Comparison of ENCODE assay signal across 8 cellular contexts in the genomic region with DNA sequence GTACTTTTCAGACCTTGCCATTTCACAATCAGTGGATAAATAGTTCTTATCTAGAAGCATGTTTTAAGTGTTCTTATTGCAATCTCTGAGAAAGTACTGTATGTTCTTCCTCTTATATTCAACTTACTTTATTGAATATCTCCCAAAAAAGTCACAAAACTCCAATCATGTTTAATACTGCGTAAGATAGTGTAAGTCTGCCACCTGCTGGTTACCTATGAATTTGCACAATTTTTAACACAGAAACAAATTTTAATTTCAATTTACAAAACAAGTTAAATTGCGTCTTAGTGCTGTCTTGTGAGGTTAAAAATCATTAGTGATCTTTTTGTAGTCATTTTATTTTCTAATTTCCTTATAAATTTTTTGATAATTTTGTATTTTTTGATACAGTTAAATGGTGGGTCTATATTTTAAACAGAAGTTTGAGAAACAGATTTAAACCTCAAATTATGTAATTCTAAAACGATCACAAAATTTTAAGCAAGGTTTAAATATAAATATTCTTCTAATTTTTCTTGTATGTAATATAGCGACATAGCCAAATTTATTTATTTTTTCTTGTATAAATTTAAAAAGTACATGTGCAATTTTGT.
DNase-seq lines count a peak whose midpoint lies in the region; ATAC-seq and TF ChIP-seq lines count a peak whose summit lies in the region.

No MANE protein-coding gene starts in this region.

- H3K27me3 Mint-ChIP-seq in effector memory CD8-positive, alpha-beta T cell = no peaks in the 10 kb centered on the region

- H3K27ac ChIP-seq in SK-N-SH (ENCODE audit: low read depth in 2 of 2, low read length in 1 of 2) (no peak overlapping the region), ovary (no peak overlapping the region)

- no peak for TF ChIP-seq EP300 in SK-N-SH (IDR thresholded peaks at IDR 0.05; ENCODE audit: borderline replicate concordance in 1 of 2, low read depth in 1 of 2, low read length in 1 of 2)
- no peak for TF ChIP-seq EP300 in ovary (IDR thresholded peaks at IDR 0.05)

- no peak overlapping the region for H2AFZ ChIP-seq in SK-N-SH (ENCODE audit: low read depth)

- no peaks in the 10 kb centered on the region for H3K9me3 ChIP-seq in SK-N-SH
- peaks cover 0 to 4% of the 10 kb centered on the region in 2 donors for H3K9me3 ChIP-seq in ovary

- H3K36me3 ChIP-seq in SK-N-SH (replicated peaks in 1 of 2; ENCODE audit: control insufficient read depth in 1 of 2, insufficient read depth in 2 of 2, low read length in 1 of 2) (no peaks in the 10 kb centered on the region), ovary (no peaks in the 10 kb centered on the region)

- no peak overlapping the region for H3K27ac Mint-ChIP-seq in effector memory CD8-positive, alpha-beta T cell

- no peak overlapping the region for H3K4me3 Mint-ChIP-seq in effector memory CD8-positive, alpha-beta T cell

- H3K9me3 Mint-ChIP-seq in effector memory CD8-positive, alpha-beta T cell = no peaks in the 10 kb centered on the region

- no peak overlapping the region for H3K4me2 ChIP-seq in SK-N-SH

- intact Hi-C loops in ovary (cut with DNase I) = no loop called here

- CTCF ChIA-PET in SK-N-SH (lab: Yijun Ruan, JAX) = interaction anchor here (0.9 to 1.5 kb wide), 2 partner anchors 18 to 22 kb away, joined by 3 to 4 read pairs; no protein-coding TSS in a partner anchor

- no peaks in the 10 kb centered on the region for H3F3A ChIP-seq in SK-N-SH (replicated peaks; ENCODE audit: insufficient read depth)

- ATAC-seq in SK-N-SH treated with all-trans-retinoic acid at 6 μM for 48 hours (no peak), omental fat pad (ENCODE audit: low FRiP score) (peak; percentile 64), GM21423 (IDR thresholded peaks at IDR 0.05; ENCODE audit: unreplicated experiment) (no peak)
- ATAC-seq in effector memory CD8-positive, alpha-beta T cell (replicated peaks) = no peak
- no peak for ATAC-seq in activated CD4-positive, CD25-positive, alpha-beta regulatory T cell treated with anti-CD3 and anti-CD28 coated beads, Interleukin-2, amount 50 U/mL, for 24 hours

- H3K9me2 ChIP-seq in SK-N-SH = no peaks in the 10 kb centered on the region

- TF ChIP-seq POLR2A in ovary (IDR thresholded peaks at IDR 0.05) = no peak

- POLR2A ChIA-PET in SK-N-SH (lab: Yijun Ruan, JAX) = no interaction called here

- TF ChIP-seq CTCF in SK-N-SH (IDR thresholded peaks at IDR 0.05) (peak; percentile 94), omental fat pad (IDR thresholded peaks at IDR 0.05) (no peak), ovary (IDR thresholded peaks at IDR 0.05) (no peak)

- no peaks in the 10 kb centered on the region for H3K27me3 ChIP-seq in SK-N-SH (ENCODE audit: insufficient read depth)
- no peaks in the 10 kb centered on the region for H3K27me3 ChIP-seq in ovary

- peaks cover 15 to 17% of the 10 kb centered on the region in 2 donors for H3K4me1 Mint-ChIP-seq in effector memory CD8-positive, alpha-beta T cell (ENCODE audit: low read depth in 2 of 2)

- H4K20me1 ChIP-seq in SK-N-SH (ENCODE audit: insufficient read depth) = no peaks in the 10 kb centered on the region

- H3K36me3 Mint-ChIP-seq in effector memory CD8-positive, alpha-beta T cell (ENCODE audit: insufficient read depth) = no peaks in the 10 kb centered on the region

- H3K4me3 ChIP-seq in SK-N-SH (ENCODE audit: low read depth in 2 of 2, low read length in 1 of 2) = no peak overlapping the region
- H3K4me3 ChIP-seq in ovary = no peak overlapping the region

- peak; percentile 78 for TF ChIP-seq RAD21 in SK-N-SH (IDR thresholded peaks at IDR 0.05; ENCODE audit: low read length)

- peak; percentile 2 for DNase-seq in SK-N-SH
- DNase-seq in NCI-H460 (ENCODE audit: extremely low read depth, low read depth) = peak; percentile 28
- DNase-seq in effector memory CD8-positive, alpha-beta T cell = peak in 2 of 3 experiments; percentile 1 to 11
- DNase-seq in omental fat pad (ENCODE audit: low spot score) = no peak
- no peak for DNase-seq in ovary

- no peaks in the 10 kb centered on the region for H3K4me1 ChIP-seq in SK-N-SH (ENCODE audit: control insufficient read depth in 1 of 2, insufficient read depth in 2 of 2, low read depth in 1 of 2, low read length in 1 of 2)
- H3K4me1 ChIP-seq in ovary (ENCODE audit: insufficient read depth) = no peaks in the 10 kb centered on the region

- no peak overlapping the region for H3K9ac ChIP-seq in SK-N-SH

- H3K79me2 ChIP-seq in SK-N-SH (ENCODE audit: insufficient read depth) = no peaks in the 10 kb centered on the region

- WGBS in SK-N-SH (ENCODE audit: low lambda C conversion rate) = under 1% methylated on average over 4 of the region's 4 CpGs
- WGBS in ovary, 3 donors = 26 to 30% (median 28%) methylated on average over 4 of the region's 4 CpGs

TF ChIP-seq in SK-N-SH, 30 proteins besides CTCF, POLR2A, EP300 and RAD21:
- TF ChIP-seq, protein P1, sequence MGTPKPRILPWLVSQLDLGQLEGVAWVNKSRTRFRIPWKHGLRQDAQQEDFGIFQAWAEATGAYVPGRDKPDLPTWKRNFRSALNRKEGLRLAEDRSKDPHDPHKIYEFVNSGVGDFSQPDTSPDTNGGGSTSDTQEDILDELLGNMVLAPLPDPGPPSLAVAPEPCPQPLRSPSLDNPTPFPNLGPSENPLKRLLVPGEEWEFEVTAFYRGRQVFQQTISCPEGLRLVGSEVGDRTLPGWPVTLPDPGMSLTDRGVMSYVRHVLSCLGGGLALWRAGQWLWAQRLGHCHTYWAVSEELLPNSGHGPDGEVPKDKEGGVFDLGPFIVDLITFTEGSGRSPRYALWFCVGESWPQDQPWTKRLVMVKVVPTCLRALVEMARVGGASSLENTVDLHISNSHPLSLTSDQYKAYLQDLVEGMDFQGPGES (IDR thresholded peaks at IDR 0.05; ENCODE audit: low read depth, low read length) = no peak
- TF ChIP-seq SMC3 (IDR thresholded peaks at IDR 0.05; ENCODE audit: low read depth, low read length) = peak; percentile 45

TF ChIP-seq in SK-N-SH treated with all-trans-retinoic acid at 6 μM for 48 hours, 23 proteins besides CTCF, POLR2A, EP300 and RAD21:
- TF ChIP-seq TCF4 (CRISPR knock-in tag; IDR thresholded peaks at IDR 0.05; ENCODE audit: borderline replicate concordance) (no peak), ZC3H10 (CRISPR knock-in tag; IDR thresholded peaks at IDR 0.05) (no peak), ZFP30 (CRISPR knock-in tag; IDR thresholded peaks at IDR 0.05) (no peak), ARNTL (CRISPR knock-in tag; IDR thresholded peaks at IDR 0.05; ENCODE audit: borderline replicate concordance, low read depth) (no peak), ZNF70 (CRISPR knock-in tag; IDR thresholded peaks at IDR 0.05) (no peak), ISL1 (CRISPR knock-in tag; IDR thresholded peaks at IDR 0.05) (no peak), SNAI2 (CRISPR knock-in tag; IDR thresholded peaks at IDR 0.05) (no peak), BACH2 (CRISPR knock-in tag; IDR thresholded peaks at IDR 0.05; ENCODE audit: borderline replicate concordance) (no peak), TOX (CRISPR knock-in tag; IDR thresholded peaks at IDR 0.05; ENCODE audit: borderline replicate concordance) (no peak), ZFP3 (CRISPR knock-in tag; IDR thresholded peaks at IDR 0.05) (no peak), GLIS3 (CRISPR knock-in tag; IDR thresholded peaks at IDR 0.05) (no peak)
- TF ChIP-seq, protein P2, sequence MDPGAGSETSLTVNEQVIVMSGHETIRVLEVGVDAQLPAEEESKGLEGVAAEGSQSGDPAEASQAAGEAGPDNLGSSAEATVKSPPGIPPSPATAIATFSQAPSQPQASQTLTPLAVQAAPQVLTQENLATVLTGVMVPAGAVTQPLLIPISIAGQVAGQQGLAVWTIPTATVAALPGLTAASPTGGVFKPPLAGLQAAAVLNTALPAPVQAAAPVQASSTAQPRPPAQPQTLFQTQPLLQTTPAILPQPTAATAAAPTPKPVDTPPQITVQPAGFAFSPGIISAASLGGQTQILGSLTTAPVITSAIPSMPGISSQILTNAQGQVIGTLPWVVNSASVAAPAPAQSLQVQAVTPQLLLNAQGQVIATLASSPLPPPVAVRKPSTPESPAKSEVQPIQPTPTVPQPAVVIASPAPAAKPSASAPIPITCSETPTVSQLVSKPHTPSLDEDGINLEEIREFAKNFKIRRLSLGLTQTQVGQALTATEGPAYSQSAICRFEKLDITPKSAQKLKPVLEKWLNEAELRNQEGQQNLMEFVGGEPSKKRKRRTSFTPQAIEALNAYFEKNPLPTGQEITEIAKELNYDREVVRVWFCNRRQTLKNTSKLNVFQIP (CRISPR knock-in tag; IDR thresholded peaks at IDR 0.05; ENCODE audit: borderline replicate concordance, low read depth) = no peak

Comparison
In these comparisons a context has a peak if more than half of its experiments do, and no peak if none do; other contexts are left out.
1. DNase-seq: peak in SK-N-SH (single experiment), NCI-H460 (single experiment) and effector memory CD8-positive, alpha-beta T cell (2 of 3); none in omental fat pad (single experiment) and ovary (0 of 5).